ENCODE assay signal across 10 cellular contexts in the genomic region with DNA sequence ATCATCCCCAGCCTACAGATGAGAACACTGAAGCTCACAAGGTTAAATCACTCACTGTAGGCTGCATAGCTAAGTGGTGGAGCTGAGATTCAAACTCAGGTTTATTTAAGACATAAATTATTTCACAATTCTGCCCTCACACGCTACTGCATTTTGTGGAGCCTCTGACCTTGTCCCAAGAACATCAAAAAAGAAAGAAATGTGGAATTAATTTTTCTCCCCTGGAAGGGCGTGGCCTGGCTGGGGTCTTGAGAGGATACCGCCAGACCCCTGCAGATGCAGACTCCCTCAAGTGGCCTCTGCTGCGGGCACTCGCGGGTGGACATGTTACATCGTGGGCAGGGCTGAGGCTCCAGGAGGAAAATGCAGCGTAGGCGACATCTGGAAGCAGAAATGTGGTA. TPM values are rescaled to one million over a fixed set of nuclear protein-coding genes. Genes with fewer than 3 reads are reported as not detected.
DNase-seq lines count a peak whose midpoint lies in the region; ATAC-seq and TF ChIP-seq lines count a peak whose summit lies in the region.
"Had no signal": no experiment of that assay in that cellular context is flagged by ENCODE, and none has a peak within 500 bp of the region (broad histone marks: within the 10 kb centered on the region; RNA-seq: fewer than 3 reads in every experiment).

No MANE protein-coding gene starts in this region.

- H3K36me3 Mint-ChIP-seq in activated CD4-positive, alpha-beta memory T cell treated with anti-CD3 and anti-CD28 coated beads for 36 hours: no peaks in the 10 kb centered on the region

- H3K27ac Mint-ChIP-seq in activated CD4-positive, alpha-beta memory T cell treated with anti-CD3 and anti-CD28 coated beads for 36 hours: no peak overlapping the region

- DNase-seq in AG04450 (ENCODE audit: low read depth, low spot score) (no peak), MG63 (peak; percentile 30), NCI-H2227 (lab: John Stamatoyannopoulos, UW; ENCODE audit: unreplicated experiment) (no peak)
- DNase-seq in activated CD4-positive, alpha-beta memory T cell treated with anti-CD3 and anti-CD28 coated beads for 36 hours: no peak
- DNase-seq: DND-41, NCI-H1436 treated with DMSO at 0.1 percent for 48 hours had no signal

- peaks cover 36% of the 10 kb centered on the region for H3K4me1 Mint-ChIP-seq in activated CD4-positive, alpha-beta memory T cell treated with anti-CD3 and anti-CD28 coated beads for 36 hours (ENCODE audit: low read depth)

- no peak overlapping the region for H3K9ac ChIP-seq in parathyroid adenoma

- peak overlapping the region; percentile 88 for H2AFZ ChIP-seq in parathyroid adenoma

- ATAC-seq in GM21381 (IDR thresholded peaks at IDR 0.05; ENCODE audit: unreplicated experiment): no peak
- ATAC-seq in HG03521 (IDR thresholded peaks at IDR 0.05; ENCODE audit: unreplicated experiment): no peak

- peaks cover 2% of the 10 kb centered on the region for H3K27me3 Mint-ChIP-seq in activated CD4-positive, alpha-beta memory T cell treated with anti-CD3 and anti-CD28 coated beads for 36 hours

- H3K27ac ChIP-seq in AG04450 (ENCODE audit: low read depth, low read length) (peak overlapping the region; percentile 98), esophagus (ENCODE audit: low read depth in 2 of 2, low read length in 1 of 2) (peak overlapping the region; percentile 86 to 91), parathyroid adenoma (no peak overlapping the region)

- H3K27me3 ChIP-seq in AG04450 (ENCODE audit: control insufficient read depth, insufficient read depth, low read length) (no peaks in the 10 kb centered on the region), MG63 (no peaks in the 10 kb centered on the region), esophagus (ENCODE audit: control insufficient read depth in 1 of 2, insufficient read depth in 2 of 2, low read length in 2 of 2) (no peaks in the 10 kb centered on the region), parathyroid adenoma (ENCODE audit: control insufficient read depth, insufficient read depth, low read length) (no peaks in the 10 kb centered on the region)

- peak overlapping the region; percentile 42 for H3K4me3 ChIP-seq in AG04450 (ENCODE audit: low read depth, low read length)
- H3K4me3 ChIP-seq in MG63: peak overlapping the region; percentile 8; the same call in 1 of the 2 replicates
- no peak overlapping the region for H3K4me3 ChIP-seq in esophagus (ENCODE audit: low read depth in 1 of 2, low read length in 2 of 2)
- H3K4me3 ChIP-seq in parathyroid adenoma (ENCODE audit: low read depth, low read length): no peak overlapping the region

- peaks cover 17 to 32% of the 10 kb centered on the region in 2 donors for H3K4me1 ChIP-seq in esophagus (ENCODE audit: control insufficient read depth in 2 of 2, insufficient read depth in 2 of 2, low read length in 1 of 2)
- H3K4me1 ChIP-seq in parathyroid adenoma: peaks cover 19% of the 10 kb centered on the region

- H3K4me2 ChIP-seq in parathyroid adenoma (ENCODE audit: low read length): no peak overlapping the region

- no peak overlapping the region for H3K4me3 Mint-ChIP-seq in activated CD4-positive, alpha-beta memory T cell treated with anti-CD3 and anti-CD28 coated beads for 36 hours

- H3K9me3 ChIP-seq in AG04450 (ENCODE audit: control insufficient read depth, insufficient read depth, low read length) (no peaks in the 10 kb centered on the region), MG63 (no peaks in the 10 kb centered on the region), esophagus (ENCODE audit: control insufficient read depth in 2 of 2, insufficient read depth in 1 of 2, low read depth in 1 of 2, low read length in 1 of 2) (no peaks in the 10 kb centered on the region), parathyroid adenoma (ENCODE audit: control insufficient read depth, low read length) (no peaks in the 10 kb centered on the region)

- POLR2A ChIA-PET in AG04450 (lab: Yijun Ruan, JAX): interaction anchor here (0.6 to 3.1 kb wide), 19 partner anchors 8 to 314 kb away, joined by 3 to 39 read pairs (median 8); partner anchors contain the start of genes ISCA2, LTBP2 and NPC2
- POLR2A ChIA-PET in activated CD4-positive, alpha-beta memory T cell treated with anti-CD3 and anti-CD28 coated beads for 36 hours (lab: Charles Lee): interaction anchor here (1.6 kb wide), 1 partner anchor 9 kb away, joined by 3 read pairs; no protein-coding TSS in a partner anchor

- intact Hi-C loops in activated CD4-positive, alpha-beta memory T cell treated with anti-CD3 and anti-CD28 coated beads for 36 hours (cut with micrococcal nuclease): no loop called here

- H3K36me3 ChIP-seq in MG63 (no peaks in the 10 kb centered on the region), esophagus (ENCODE audit: control insufficient read depth in 2 of 2, insufficient read depth in 2 of 2, low read length in 1 of 2) (no peaks in the 10 kb centered on the region), parathyroid adenoma (ENCODE audit: control insufficient read depth, insufficient read depth, low read length) (no peaks in the 10 kb centered on the region)

- CTCF ChIA-PET in AG04450 (lab: Charles Lee): interaction anchor here (0.6 to 1.8 kb wide), 4 partner anchors 12 to 231 kb away, joined by 3 to 9 read pairs (median 4); partner anchors contain the start of gene LTBP2
- CTCF ChIA-PET in activated CD4-positive, alpha-beta memory T cell treated with anti-CD3 and anti-CD28 coated beads for 36 hours (lab: Charles Lee): no interaction called here

- TF ChIP-seq CTCF in AG04450 (IDR thresholded peaks at IDR 0.05; ENCODE audit: low read depth, low read length): no peak
- no peak for TF ChIP-seq CTCF in parathyroid adenoma (IDR thresholded peaks at IDR 0.05)

- no peaks in the 10 kb centered on the region for H3K79me2 ChIP-seq in parathyroid adenoma

- WGBS in esophagus, 2 donors: 25 to 37% methylated on average over 9 of the region's 9 CpGs

- no peaks in the 10 kb centered on the region for H3K9me3 Mint-ChIP-seq in activated CD4-positive, alpha-beta memory T cell treated with anti-CD3 and anti-CD28 coated beads for 36 hours

RNA-seq across cellular contexts. Expression of gene LTBP2, which starts 40.6 kb away (rescaled TPM):
- polyA plus RNA-seq in AG04450 (2011; rRNA removed) (44.3 and 61.8 TPM in 2 replicates), esophagus (1 to 10 TPM; 4.7 to 5.5 TPM)
- 45.0 and 60.1 TPM in 2 replicates for polyA minus RNA-seq in AG04450 (2011; rRNA and poly(A)+ RNA removed)
- 4.4 and 4.5 TPM in 2 replicates for total RNA-seq in MG63 (2014; rRNA removed; shearing (Covaris generic); ENCODE audit: low replicate concordance)
- under 1 TPM; 0.10 to 0.31 TPM for total RNA-seq in activated CD4-positive, alpha-beta memory T cell treated with anti-CD3 and anti-CD28 coated beads for 36 hours

Comparison
In these comparisons a context has a peak if more than half of its experiments do, and no peak if none do; other contexts are left out.
1. H3K4me3 ChIP-seq: peak in AG04450 (single experiment) and MG63 (single experiment); none in esophagus (0 of 2) and parathyroid adenoma (single experiment).